Comparison of ENCODE assay signal across 19 cellular contexts in genomic region chr12:66270613-66271012, GRCh38.
"Had no signal": no experiment of that assay in that cellular context is flagged by ENCODE, and none has a peak within 500 bp of the region (broad histone marks: within the 10 kb centered on the region; RNA-seq: fewer than 3 reads in every experiment).

No MANE protein-coding gene starts in this region.

- H3K4me3 ChIP-seq: esophagus muscularis mucosa, gastrocnemius medialis, mucosa of descending colon, ovary, right atrium auricular region, sigmoid colon, skin epidermis, stomach, thoracic aorta, transverse colon had no signal

- DNase-seq: effector memory CD8-positive, alpha-beta T cell; gastrocnemius medialis; glutamatergic neuron; islet precursor cell; mucosa of descending colon; naive thymus-derived CD8-positive, alpha-beta T cell; nucleus accumbens; ovary; sigmoid colon; stimulated activated CD4-positive, alpha-beta T cell treated with anti-CD3 and anti-CD28 coated beads, Interleukin-2, amount 100 ng/mL, for 24 hours; stimulated activated naive CD4-positive, alpha-beta T cell; stomach; substantia nigra; transverse colon had no signal

- H3K9me3 ChIP-seq: esophagus muscularis mucosa, gastrocnemius medialis, mucosa of descending colon, ovary, right atrium auricular region, sigmoid colon, stomach, thoracic aorta, transverse colon had no signal

- H3K36me3 ChIP-seq: esophagus muscularis mucosa, gastrocnemius medialis, ovary, right atrium auricular region, sigmoid colon, stomach, thoracic aorta, transverse colon had no signal

- H3K27ac ChIP-seq: epithelial cell of prostate, esophagus muscularis mucosa, gastrocnemius medialis, ovary, right atrium auricular region, sigmoid colon, skin epidermis, stomach, thoracic aorta, transverse colon had no signal

- H3K4me1 ChIP-seq: esophagus muscularis mucosa, gastrocnemius medialis, right atrium auricular region, sigmoid colon, transverse colon had no signal

- H3K27me3 ChIP-seq: gastrocnemius medialis, ovary, right atrium auricular region, sigmoid colon, transverse colon had no signal
